Comparison of ENCODE assay signal across 20 cellular contexts in the genomic region with DNA sequence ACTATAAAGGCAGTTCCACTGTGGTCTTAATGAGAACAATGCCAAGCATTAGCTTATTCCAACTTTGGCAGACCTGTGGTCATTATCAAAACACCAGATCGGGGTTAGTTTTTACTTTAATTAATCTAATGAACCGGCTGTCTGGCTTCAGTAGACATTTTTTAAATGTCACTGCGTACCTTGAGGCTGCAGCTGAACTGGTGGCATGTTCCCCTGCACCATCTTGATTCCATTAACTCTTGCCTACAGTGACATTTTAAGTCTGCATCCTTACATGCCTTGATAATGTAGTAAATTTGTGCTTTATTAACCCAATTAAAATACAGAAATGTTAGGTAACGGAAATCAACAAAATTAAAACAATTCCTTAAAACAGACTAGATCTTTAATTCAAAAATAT.
"Had no signal": no experiment of that assay in that cellular context is flagged by ENCODE, and none has a peak within 500 bp of the region (broad histone marks: within the 10 kb centered on the region; RNA-seq: fewer than 3 reads in every experiment).

No MANE protein-coding gene starts in this region.

- ATAC-seq: heart right ventricle, left cardiac atrium, left lung, left ventricle myocardium superior, lower lobe of right lung, mucosa of descending colon had no signal

- H3K9me3 ChIP-seq: esophagus squamous epithelium, gastrocnemius medialis, heart right ventricle, left lung, lower lobe of right lung, mucosa of descending colon had no signal

- DNase-seq: dermis blood vessel endothelial cell; dorsolateral prefrontal cortex; effector CD4-positive, alpha-beta T cell; effector memory CD4-positive, alpha-beta T cell; esophagus squamous epithelium; foreskin fibroblast; foreskin melanocyte; glutamatergic neuron; head of caudate nucleus; heart right ventricle; hippocampal formation; left cardiac atrium; left lung; left ventricle myocardium superior; lower lobe of right lung; mesenchymal stem cell; mucosa of descending colon; naive B cell had no signal

- H3K27me3 ChIP-seq: dorsolateral prefrontal cortex, esophagus squamous epithelium, gastrocnemius medialis, heart right ventricle, left lung had no signal

- H3K27ac ChIP-seq: coronary artery, dorsolateral prefrontal cortex, esophagus squamous epithelium, gastrocnemius medialis, heart right ventricle, left lung, lower lobe of right lung had no signal

- H3K4me1 ChIP-seq: lower lobe of right lung had no signal

- H3K4me3 ChIP-seq: coronary artery, dorsolateral prefrontal cortex, esophagus squamous epithelium, gastrocnemius medialis, heart right ventricle, left lung, lower lobe of right lung, mucosa of descending colon had no signal

- H3K36me3 ChIP-seq: gastrocnemius medialis, left lung, lower lobe of right lung had no signal
